Comparison of ENCODE assay signal across 14 cellular contexts in genomic region chr5:173294673-173295320, GRCh38. TPM values are rescaled to one million over a fixed set of nuclear protein-coding genes. Genes with fewer than 3 reads are reported as not detected.
DNase-seq lines count a peak whose midpoint lies in the region; ATAC-seq and TF ChIP-seq lines count a peak whose summit lies in the region.
"Had no signal": no experiment of that assay in that cellular context is flagged by ENCODE, and none has a peak within 500 bp of the region (broad histone marks: within the 10 kb centered on the region; RNA-seq: fewer than 3 reads in every experiment).

No MANE protein-coding gene starts in this region.

- H3K4me1 ChIP-seq in OCI-LY3 (ENCODE audit: low read length) (peaks cover 9% of the 10 kb centered on the region), osteoblast (ENCODE audit: insufficient read depth, low read length) (peaks cover 28% of the 10 kb centered on the region), breast epithelium (peaks cover 0 to 4% of the 10 kb centered on the region in 2 donors), thyroid gland (peaks cover 0 to 7% of the 10 kb centered on the region in 2 donors)

- peaks cover 63% of the 10 kb centered on the region for H3K27me3 Mint-ChIP-seq in central memory CD8-positive, alpha-beta T cell

- no peak overlapping the region for H3K27ac Mint-ChIP-seq in central memory CD8-positive, alpha-beta T cell (ENCODE audit: low read depth)
- H3K27ac Mint-ChIP-seq: H9, progenitor cell of endocrine pancreas had no signal

- H3K9me3 ChIP-seq in OCI-LY3 (ENCODE audit: insufficient read depth, low read length) (no peaks in the 10 kb centered on the region), osteoblast (ENCODE audit: low read depth, low read length) (no peaks in the 10 kb centered on the region), breast epithelium (no peaks in the 10 kb centered on the region), thyroid gland (no peaks in the 10 kb centered on the region)
- H3K9me3 ChIP-seq: transverse colon had no signal

- intact Hi-C loops in breast epithelium (cut with DNase I; ENCODE audit: low total_unique reads), result loop anchor here (10.0 kb wide), 1 partner anchor 280 kb away; no protein-coding TSS in a partner anchor
- intact Hi-C loops in thyroid gland (cut with DNase I), result loop anchor here (1.0 to 5.0 kb wide), 2 partner anchors 38 to 278 kb away; no protein-coding TSS in a partner anchor

- peak overlapping the region; percentile 87 for H3K4me2 ChIP-seq in OCI-LY3 (ENCODE audit: low read length)
- peak overlapping the region; percentile 80 for H3K4me2 ChIP-seq in osteoblast (ENCODE audit: insufficient read depth, low read length)

- no peaks in the 10 kb centered on the region for H3K9me3 Mint-ChIP-seq in central memory CD8-positive, alpha-beta T cell

- H4K20me1 ChIP-seq in OCI-LY3 (ENCODE audit: insufficient read depth, low read length) (no peaks in the 10 kb centered on the region), osteoblast (ENCODE audit: insufficient read depth, low read length) (no peaks in the 10 kb centered on the region)

- H3K36me3 ChIP-seq in OCI-LY3 (replicated peaks; ENCODE audit: low read depth, low read length) (no peaks in the 10 kb centered on the region), osteoblast (ENCODE audit: insufficient read depth, low read length) (no peaks in the 10 kb centered on the region), breast epithelium (no peaks in the 10 kb centered on the region), thyroid gland (no peaks in the 10 kb centered on the region)
- H3K36me3 ChIP-seq: transverse colon had no signal

- TF ChIP-seq POLR2A in breast epithelium (IDR thresholded peaks at IDR 0.05) (no peak), thyroid gland (IDR thresholded peaks at IDR 0.05) (no peak)

- H2AFZ ChIP-seq in OCI-LY3 (ENCODE audit: low read depth, low read length) (peak overlapping the region; percentile 70; the same call in 1 of the 2 replicates), osteoblast (ENCODE audit: low read length) (peak overlapping the region; percentile 92)

- H3K4me3 Mint-ChIP-seq in central memory CD8-positive, alpha-beta T cell, result peak overlapping the region; percentile 58

- H3K36me3 Mint-ChIP-seq in central memory CD8-positive, alpha-beta T cell (ENCODE audit: insufficient read depth), result no peaks in the 10 kb centered on the region

- H3K27ac ChIP-seq in OCI-LY3 (ENCODE audit: low read length) (no peak overlapping the region), osteoblast (ENCODE audit: low read depth, low read length) (no peak overlapping the region), breast epithelium (peak overlapping the region in 1 of 2 donors; percentile 29), thyroid gland (no peak overlapping the region)
- H3K27ac ChIP-seq: transverse colon had no signal

- H3K9ac ChIP-seq in OCI-LY3 (ENCODE audit: low read length), result no peak overlapping the region

- DNase-seq in ELF-1 (ENCODE audit: low read depth, low spot score), result peak; percentile 75
- DNase-seq in central memory CD8-positive, alpha-beta T cell (ENCODE audit: low spot score in 2 of 2), result no peak
- DNase-seq in osteoblast (ENCODE audit: insufficient read length, low spot score, missing footprints), result no peak
- no peak for DNase-seq in breast epithelium (ENCODE audit: low spot score in 2 of 2)
- DNase-seq in thyroid gland, result no peak
- DNase-seq: cortex of kidney had no signal

- no peak for ATAC-seq in central memory CD8-positive, alpha-beta T cell (replicated peaks; ENCODE audit: extremely low read depth, poor library complexity, severe bottlenecking)
- ATAC-seq in GM21529 (IDR thresholded peaks at IDR 0.05; ENCODE audit: unreplicated experiment), result no peak

- H3K79me2 ChIP-seq in OCI-LY3 (ENCODE audit: low read length) (no peaks in the 10 kb centered on the region), osteoblast (ENCODE audit: insufficient read depth, low read length) (no peaks in the 10 kb centered on the region)

- WGBS in thyroid gland, 2 donors, result 63 to 69% methylated on average over 10 of the region's 10 CpGs

- H3K4me3 ChIP-seq in OCI-LY3 (ENCODE audit: low read length), result 0 out of 2 replicates have a peak overlapping the region, but pooled peaks have one; percentile 72
- no peak overlapping the region for H3K4me3 ChIP-seq in osteoblast (ENCODE audit: insufficient read depth, low read length)
- peak overlapping the region in 1 of 3 donors; percentile 31 for H3K4me3 ChIP-seq in breast epithelium
- H3K4me3 ChIP-seq in thyroid gland (replicated peaks in 1 of 3), result no peak overlapping the region
- H3K4me3 ChIP-seq: transverse colon had no signal

- H3K27me3 ChIP-seq in OCI-LY3 (ENCODE audit: low read depth, low read length), result peaks cover 12% of the 10 kb centered on the region
- peaks cover 4% of the 10 kb centered on the region for H3K27me3 ChIP-seq in osteoblast (ENCODE audit: insufficient read depth, low read length)
- H3K27me3 ChIP-seq in breast epithelium, result no peaks in the 10 kb centered on the region
- H3K27me3 ChIP-seq in thyroid gland, result no peaks in the 10 kb centered on the region

- TF ChIP-seq CTCF in OCI-LY3 (IDR thresholded peaks at IDR 0.05; ENCODE audit: low read depth, low read length) (no peak), osteoblast (IDR thresholded peaks at IDR 0.05; ENCODE audit: extremely low read depth, low read depth, low read length) (no peak), breast epithelium (IDR thresholded peaks at IDR 0.05) (no peak), thyroid gland (IDR thresholded peaks at IDR 0.05) (no peak)

- H3K4me1 Mint-ChIP-seq in central memory CD8-positive, alpha-beta T cell, result peaks cover 14% of the 10 kb centered on the region

RNA-seq across cellular contexts. Expression of gene STC2, which starts 33.4 kb away (rescaled TPM):
- 431 and 558 TPM in 2 replicates for total RNA-seq in osteoblast
- total RNA-seq in breast epithelium, result 100 to 1,000 TPM in 2 of 3 donors, 10 to 100 TPM in 1; 12.8 to 502 (median 347) TPM
- total RNA-seq in thyroid gland, result 10 to 100 TPM in 2 of 4 donors, 1 to 10 TPM in 2; 3.8 to 12.0 (median 8.7) TPM

RNA-seq across cellular contexts. Expression of gene NKX2-5, which starts 59.8 kb away (rescaled TPM):
- total RNA-seq in osteoblast (under 0.01 TPM in 1 of 2 replicates, not detected in the other), breast epithelium (under 1 TPM in 1 of 3 donors, not detected in 2; 0.16 TPM), thyroid gland (not detected)
- total RNA-seq: epithelial cell of proximal tubule; lower leg skin; T-helper 2 cell treated with Interferon-gamma antibody and Interleukin-4, amounts not matched to agents 100 ng/mL and 5 ng/mL, for 36 hours; transverse colon had no signal
